Comparison of ENCODE assay signal across 8 cellular contexts in the genomic region with DNA sequence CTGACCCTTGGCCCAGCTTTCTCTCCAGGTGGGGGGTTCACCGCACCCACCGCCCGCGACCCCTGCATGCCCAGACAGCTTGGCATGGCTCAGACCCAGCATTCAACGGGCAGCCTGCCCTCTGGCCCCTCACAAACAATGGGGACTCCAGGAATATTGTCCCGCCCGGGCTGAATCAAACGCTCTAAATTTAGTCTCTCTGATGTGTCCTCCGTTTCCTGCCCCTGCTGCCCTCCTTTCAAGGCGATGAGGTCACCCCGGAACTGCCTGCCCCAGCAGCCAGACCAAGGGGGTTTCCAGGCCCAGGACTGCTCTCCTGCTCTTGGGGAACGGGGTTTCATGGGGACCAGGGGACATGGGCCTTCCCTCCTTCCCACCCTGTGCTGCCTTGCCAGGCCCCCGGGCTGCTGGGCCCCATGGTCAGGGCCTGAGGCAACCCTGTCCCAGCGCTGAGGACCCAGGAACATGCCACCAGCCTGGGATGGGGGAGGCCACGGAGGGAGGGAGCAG. TPM values are rescaled to one million over a fixed set of nuclear protein-coding genes. Genes with fewer than 3 reads are reported as not detected.
DNase-seq lines count a peak whose midpoint lies in the region; ATAC-seq and TF ChIP-seq lines count a peak whose summit lies in the region.

No MANE protein-coding gene starts in this region.

- no peaks in the 10 kb centered on the region for H3K9me3 Mint-ChIP-seq in activated naive CD8-positive, alpha-beta T cell treated with anti-CD3 and anti-CD28 coated beads, Interleukin-2, amount 10 ng/mL, durations not matched to agents 7 days and 5 days
- H3K9me3 Mint-ChIP-seq in progenitor cell of endocrine pancreas (ENCODE audit: low read depth) = no peaks in the 10 kb centered on the region

- TF ChIP-seq CTCF in upper lobe of right lung (IDR thresholded peaks at IDR 0.05) = no peak
- TF ChIP-seq CTCF in progenitor cell of endocrine pancreas (IDR thresholded peaks at IDR 0.05; ENCODE audit: unreplicated experiment) = no peak

- intact Hi-C loops in upper lobe of right lung (cut with DNase I) = no loop called here

- no peaks in the 10 kb centered on the region for H3K36me3 ChIP-seq in upper lobe of right lung

- peaks cover 27% of the 10 kb centered on the region for H3K4me1 ChIP-seq in upper lobe of right lung

- peaks cover 16% of the 10 kb centered on the region for H3K4me1 Mint-ChIP-seq in activated naive CD8-positive, alpha-beta T cell treated with anti-CD3 and anti-CD28 coated beads, Interleukin-2, amount 10 ng/mL, durations not matched to agents 7 days and 5 days
- H3K4me1 Mint-ChIP-seq in progenitor cell of endocrine pancreas (ENCODE audit: low read depth) = peaks cover 4% of the 10 kb centered on the region

- peaks cover 22% of the 10 kb centered on the region for H3K27me3 Mint-ChIP-seq in activated naive CD8-positive, alpha-beta T cell treated with anti-CD3 and anti-CD28 coated beads, Interleukin-2, amount 10 ng/mL, durations not matched to agents 7 days and 5 days
- peaks cover 19% of the 10 kb centered on the region for H3K27me3 Mint-ChIP-seq in progenitor cell of endocrine pancreas

- peaks cover 8% of the 10 kb centered on the region for H3K27me3 ChIP-seq in upper lobe of right lung

- peak overlapping the region; percentile 82 for H3K27ac Mint-ChIP-seq in activated naive CD8-positive, alpha-beta T cell treated with anti-CD3 and anti-CD28 coated beads, Interleukin-2, amount 10 ng/mL, durations not matched to agents 7 days and 5 days
- H3K27ac Mint-ChIP-seq in progenitor cell of endocrine pancreas = no peak overlapping the region

- POLR2A ChIA-PET in activated naive CD8-positive, alpha-beta T cell treated with anti-CD3 and anti-CD28 coated beads, Interleukin-2, amount 10 ng/mL, durations not matched to agents 7 days and 5 days (lab: Charles Lee) = interaction anchor here (0.9 to 1.1 kb wide), 2 partner anchors 49 to 64 kb away, joined by 3 to 4 read pairs; a partner anchor contains a TSS

- H3K36me3 Mint-ChIP-seq in activated naive CD8-positive, alpha-beta T cell treated with anti-CD3 and anti-CD28 coated beads, Interleukin-2, amount 10 ng/mL, durations not matched to agents 7 days and 5 days = no peaks in the 10 kb centered on the region
- no peaks in the 10 kb centered on the region for H3K36me3 Mint-ChIP-seq in progenitor cell of endocrine pancreas (ENCODE audit: insufficient read depth)

- DNase-seq in ELR (ENCODE audit: low read depth) = peak; percentile 85
- peak; percentile 68 for DNase-seq in HT1080 (ENCODE audit: low read depth)
- peak; percentile 64 for DNase-seq in activated naive CD8-positive, alpha-beta T cell treated with anti-CD3 and anti-CD28 coated beads, Interleukin-2, amount 10 ng/mL, durations not matched to agents 7 days and 5 days
- DNase-seq in iris pigment epithelial cell (ENCODE audit: low read depth) = peak; percentile 77
- no peak for DNase-seq in upper lobe of right lung
- no peak for DNase-seq in NCI-H446 treated with DMSO at 0.1 percent for 48 hours (lab: John Stamatoyannopoulos, UW)
- DNase-seq in progenitor cell of endocrine pancreas (ENCODE audit: low spot score, unreplicated experiment) = no peak

- peak overlapping the region; percentile 70 for H3K27ac ChIP-seq in upper lobe of right lung

- H3K4me3 ChIP-seq in upper lobe of right lung = no peak overlapping the region

- H3K9me3 ChIP-seq in upper lobe of right lung = no peaks in the 10 kb centered on the region

- H3K4me3 Mint-ChIP-seq in activated naive CD8-positive, alpha-beta T cell treated with anti-CD3 and anti-CD28 coated beads, Interleukin-2, amount 10 ng/mL, durations not matched to agents 7 days and 5 days = peak overlapping the region; percentile 72
- H3K4me3 Mint-ChIP-seq in progenitor cell of endocrine pancreas (ENCODE audit: low read depth) = no peak overlapping the region

- ATAC-seq in activated naive CD8-positive, alpha-beta T cell treated with anti-CD3 and anti-CD28 coated beads, Interleukin-2, amount 10 ng/mL, durations not matched to agents 7 days and 5 days (ENCODE audit: low read depth) = peak; percentile 89
- ATAC-seq in upper lobe of right lung (peak; percentile 5), HG03039 (IDR thresholded peaks at IDR 0.05; ENCODE audit: unreplicated experiment) (no peak)

RNA-seq across cellular contexts. Expression of a gene that starts 10.1 kb away (rescaled TPM):
- 0.06 TPM in 1 of 2 replicates, not detected in the other for total RNA-seq in HT1080 (2014; rRNA removed; shearing (Covaris generic))
- 0.34 and 0.44 TPM in 2 replicates for polyA plus RNA-seq in HT1080 (2015; cell fraction: cytosol; rRNA removed)
- 0.32 and 0.33 TPM in 2 replicates for polyA plus RNA-seq in HT1080 (2015; cell fraction: nucleus; rRNA removed)
- 1 to 10 TPM; 7.2 to 7.9 TPM for total RNA-seq in activated naive CD8-positive, alpha-beta T cell treated with anti-CD3 and anti-CD28 coated beads, Interleukin-2, amount 10 ng/mL, durations not matched to agents 7 days and 5 days
- total RNA-seq in upper lobe of right lung (29.8 TPM), progenitor cell of endocrine pancreas (6.7 and 7.1 TPM in 2 replicates)

Comparison
In these comparisons a context has a peak if more than half of its experiments do, and no peak if none do; other contexts are left out.
1. DNase-seq: peak in ELR (single experiment), HT1080 (single experiment), activated naive CD8-positive, alpha-beta T cell treated with anti-CD3 and anti-CD28 coated beads, Interleukin-2, amount 10 ng/mL, durations not matched to agents 7 days and 5 days (single experiment) and iris pigment epithelial cell (single experiment); none in upper lobe of right lung (single experiment), NCI-H446 treated with DMSO at 0.1 percent for 48 hours (single experiment) and progenitor cell of endocrine pancreas (single experiment).